Comparison of ENCODE assay signal across 18 cellular contexts in genomic region chr7:154564676-154565075, GRCh38.
DNase-seq lines count a peak whose midpoint lies in the region; TF ChIP-seq lines count a peak whose summit lies in the region.
"Had no signal": no experiment of that assay in that cellular context is flagged by ENCODE, and none has a peak within 500 bp of the region (broad histone marks: within the 10 kb centered on the region; RNA-seq: fewer than 3 reads in every experiment).

No MANE protein-coding gene starts in this region.

- no peak overlapping the region for H4K91ac ChIP-seq in trophoblast cell (ENCODE audit: low read depth, low read length)

- H3K36me3 Mint-ChIP-seq in chondrocyte (ENCODE audit: low read depth): no peaks in the 10 kb centered on the region
- H3K36me3 Mint-ChIP-seq: CD4-positive, alpha-beta memory T cell had no signal

- WGBS in esophagus muscularis mucosa: 85% methylated on average over 3 of the region's 3 CpGs
- no CpG with 5 or more reads among the region's 3 CpGs for WGBS in trophoblast cell (ENCODE audit: extremely low coverage, insufficient coverage, insufficient read length)

- H2BK120ac ChIP-seq in trophoblast cell (ENCODE audit: insufficient read depth, low read length, poor library complexity): no peak overlapping the region

- H2AFZ ChIP-seq in trophoblast cell (ENCODE audit: insufficient read depth, low read length, poor library complexity): no peak overlapping the region

- no peak overlapping the region for H3K4me2 ChIP-seq in trophoblast cell (ENCODE audit: low read length)

- no peak overlapping the region for H3K27ac Mint-ChIP-seq in chondrocyte (ENCODE audit: unreplicated experiment)
- H3K27ac Mint-ChIP-seq: CD4-positive, alpha-beta memory T cell; HFFc6 had no signal

- peaks cover 29% of the 10 kb centered on the region for H3K9me3 Mint-ChIP-seq in chondrocyte (ENCODE audit: low read depth)

- no peak overlapping the region for H4K8ac ChIP-seq in trophoblast cell (ENCODE audit: low read depth, low read length)

- TF ChIP-seq CTCF in esophagus muscularis mucosa (IDR thresholded peaks at IDR 0.05): no peak
- TF ChIP-seq CTCF in chondrocyte (IDR thresholded peaks at IDR 0.05): no peak

- H4K12ac ChIP-seq in trophoblast cell (ENCODE audit: low read depth, low read length): no peak overlapping the region

- no peak overlapping the region for H3K18ac ChIP-seq in trophoblast cell (ENCODE audit: low read length)

- no peak overlapping the region for H3K4ac ChIP-seq in trophoblast cell (ENCODE audit: low read depth, low read length)

- H3K27ac ChIP-seq in caudate nucleus (ENCODE audit: low read depth, low read length): peak overlapping the region; percentile 3
- H3K27ac ChIP-seq in esophagus muscularis mucosa (replicated peaks in 1 of 4): no peak overlapping the region
- H3K27ac ChIP-seq in substantia nigra (ENCODE audit: low read depth, low read length, poor library complexity, severe bottlenecking): peak overlapping the region; percentile 69
- H3K27ac ChIP-seq in trophoblast cell (ENCODE audit: low read depth, low read length): no peak overlapping the region

- H3K4me1 ChIP-seq in esophagus muscularis mucosa: no peaks in the 10 kb centered on the region
- H3K4me1 ChIP-seq in trophoblast cell (ENCODE audit: control insufficient read depth in 1 of 2, insufficient read depth in 2 of 2, low read length in 2 of 2): no peaks in the 10 kb centered on the region
- H3K4me1 ChIP-seq: HAP-1 had no signal

- no peak overlapping the region for H3K14ac ChIP-seq in trophoblast cell (ENCODE audit: low read length)

- H3K4me3 ChIP-seq in esophagus muscularis mucosa (no peak overlapping the region), trophoblast cell (ENCODE audit: low read depth, low read length) (no peak overlapping the region)
- H3K4me3 ChIP-seq: HAP-1 had no signal

- H3K36me3 ChIP-seq in esophagus muscularis mucosa (no peaks in the 10 kb centered on the region), trophoblast cell (ENCODE audit: control insufficient read depth in 1 of 2, insufficient read depth in 2 of 2, low read length in 2 of 2) (no peaks in the 10 kb centered on the region)
- H3K36me3 ChIP-seq: HAP-1 had no signal

- H3K27me3 ChIP-seq in esophagus muscularis mucosa (no peaks in the 10 kb centered on the region), trophoblast cell (ENCODE audit: insufficient read depth, low read length) (no peaks in the 10 kb centered on the region)

- no peaks in the 10 kb centered on the region for H3K4me1 Mint-ChIP-seq in chondrocyte (ENCODE audit: low read depth)
- H3K4me1 Mint-ChIP-seq: CD4-positive, alpha-beta memory T cell had no signal

- H3K27me3 Mint-ChIP-seq in chondrocyte (ENCODE audit: low read depth): no peaks in the 10 kb centered on the region
- H3K27me3 Mint-ChIP-seq: CD4-positive, alpha-beta memory T cell had no signal

- H2BK5ac ChIP-seq in trophoblast cell (ENCODE audit: low read depth, low read length, poor library complexity): no peak overlapping the region

- DNase-seq in caudate nucleus (lab: John Stamatoyannopoulos, UW) (no peak), esophagus muscularis mucosa (ENCODE audit: extremely low spot score) (peak; percentile 53), medulla oblongata (ENCODE audit: extremely low spot score) (peak; percentile 17), substantia nigra (lab: John Stamatoyannopoulos, UW) (peak in 1 of 49 donors; percentile 37), NCI-H524 treated with DMSO at 0.1 percent for 48 hours (lab: John Stamatoyannopoulos, UW) (no peak), trophoblast cell (no peak), chondrocyte (ENCODE audit: low spot score) (no peak)
- DNase-seq in activated effector memory CD4-positive, alpha-beta T cell treated with anti-CD3 and anti-CD28 coated beads, Interleukin-2, amount 50 U/mL, for 16 hours: no peak
- DNase-seq: C1 segment of cervical spinal cord; Calu3; CD4-positive, alpha-beta memory T cell; COR-L47; DMS53; DMS79 treated with DMSO at 0.1 percent for 48 hours; GF-D8; GOT3; HFFc6 had no signal

- no peak overlapping the region for H2BK12ac ChIP-seq in trophoblast cell (ENCODE audit: low read length)

- TF ChIP-seq POLR2A in esophagus muscularis mucosa (IDR thresholded peaks at IDR 0.05; ENCODE audit: low read depth): no peak

- intact Hi-C loops in esophagus muscularis mucosa (cut with DNase I): no loop called here

- no peak overlapping the region for H2AK5ac ChIP-seq in trophoblast cell (ENCODE audit: low read length)

- H3K79me2 ChIP-seq in trophoblast cell (ENCODE audit: control insufficient read depth, insufficient read depth, low read length, poor library complexity): no peaks in the 10 kb centered on the region

- no peak for TF ChIP-seq EP300 in esophagus muscularis mucosa (IDR thresholded peaks at IDR 0.05)

- H3K79me1 ChIP-seq in trophoblast cell (ENCODE audit: low read length): no peaks in the 10 kb centered on the region

- H3K4me3 Mint-ChIP-seq in chondrocyte (ENCODE audit: unreplicated experiment): no peak overlapping the region
- H3K4me3 Mint-ChIP-seq: CD4-positive, alpha-beta memory T cell; HFFc6 had no signal

- H3K23ac ChIP-seq in trophoblast cell (ENCODE audit: low read length): no peak overlapping the region

- no peak overlapping the region for H3K9ac ChIP-seq in trophoblast cell (ENCODE audit: low read length)

- H3K9me3 ChIP-seq in esophagus muscularis mucosa (no peaks in the 10 kb centered on the region), trophoblast cell (ENCODE audit: insufficient read depth, low read depth, low read length) (no peaks in the 10 kb centered on the region)
- H3K9me3 ChIP-seq: HAP-1 had no signal

Comparison
In these comparisons a context has a peak if more than half of its experiments do, and no peak if none do; other contexts are left out.
1. DNase-seq: peak in esophagus muscularis mucosa (single experiment) and medulla oblongata (single experiment); none in caudate nucleus (0 of 61), NCI-H524 treated with DMSO at 0.1 percent for 48 hours (single experiment), trophoblast cell (0 of 2), chondrocyte (single experiment) and activated effector memory CD4-positive, alpha-beta T cell treated with anti-CD3 and anti-CD28 coated beads, Interleukin-2, amount 50 U/mL, for 16 hours (single experiment).
2. H3K27ac ChIP-seq: peak in caudate nucleus (single experiment) and substantia nigra (single experiment); none in esophagus muscularis mucosa (0 of 4) and trophoblast cell (single experiment).